ENCODE assay signal across 1 cellular context in the genomic region with DNA sequence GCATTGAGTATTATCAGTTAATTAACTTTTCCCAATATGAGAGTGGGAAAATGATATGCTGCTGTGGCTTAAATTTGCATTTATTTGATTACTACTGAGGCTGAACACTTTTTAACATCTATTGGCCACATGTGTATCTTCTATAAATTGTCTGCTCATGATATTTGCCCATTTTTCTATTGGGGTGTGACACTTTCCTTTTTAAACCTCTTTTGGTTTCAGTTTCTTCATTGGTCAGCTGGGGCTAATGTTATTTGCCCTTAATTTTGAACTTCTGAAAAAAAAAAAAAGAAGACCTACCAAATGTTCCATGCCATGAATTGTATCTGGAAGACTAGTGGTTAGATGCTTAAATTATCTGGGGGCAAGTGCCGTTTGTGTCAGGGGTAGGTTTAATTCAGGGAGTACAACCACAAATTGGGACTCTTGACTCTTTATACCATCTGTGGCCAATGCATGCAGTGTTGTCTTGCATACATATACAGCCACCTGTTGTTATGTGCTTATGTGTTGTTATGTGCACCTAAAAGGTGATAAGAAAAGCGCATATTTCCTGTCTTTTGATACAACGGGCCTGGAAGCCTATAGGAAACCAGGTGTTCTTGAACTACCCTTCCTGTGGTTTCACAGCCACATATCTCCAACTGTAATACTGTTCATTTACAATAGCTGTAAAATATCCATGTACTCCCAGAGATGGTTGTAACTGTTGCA.
TF ChIP-seq lines count a peak whose summit lies in the region.

No MANE protein-coding gene starts in this region.

TF ChIP-seq in GM12878, 131 proteins besides CTCF, POLR2A, EP300 and RAD21 (continued from another document):
- TF ChIP-seq MEF2A (IDR thresholded peaks at IDR 0.05; ENCODE audit: insufficient read depth, low read depth, low read length) (no peak), RB1 (IDR thresholded peaks at IDR 0.05; ENCODE audit: borderline replicate concordance) (no peak)
